8 cellular contexts compared by ENCODE assay signal in genomic region chr11:72042059-72042425, GRCh38. TPM values are rescaled to one million over a fixed set of nuclear protein-coding genes. Genes with fewer than 3 reads are reported as not detected.
A peak's percentile ranks its signal among the peaks of the same experiment; 100 is the strongest.
DNase-seq lines count a peak whose midpoint lies in the region; ATAC-seq and TF ChIP-seq lines count a peak whose summit lies in the region.

No MANE protein-coding gene starts in this region.

- H3K4me3 ChIP-seq in GM06990 (replicated peaks; ENCODE audit: low read depth, low read length), result peak overlapping the region; percentile 72
- peak overlapping the region; percentile 41 to 65 (median 59) for H3K4me3 ChIP-seq in Peyer's patch
- H3K4me3 ChIP-seq in fibroblast of pulmonary artery (replicated peaks; ENCODE audit: low read depth, low read length), result peak overlapping the region; percentile 71
- peak overlapping the region; percentile 50 to 68 (median 62) for H3K4me3 ChIP-seq in sigmoid colon

- peak in 1 of 4 donors; percentile 47 for TF ChIP-seq EP300 in sigmoid colon (IDR thresholded peaks at IDR 0.05)

- TF ChIP-seq POLR2A in Peyer's patch (IDR thresholded peaks at IDR 0.05), result no peak
- TF ChIP-seq POLR2A in sigmoid colon (IDR thresholded peaks at IDR 0.05), result no peak

- H3K27ac ChIP-seq in Peyer's patch (peak overlapping the region; percentile 90 to 96 (median 90)), sigmoid colon (peak overlapping the region; percentile 96 to 98 (median 97))

- no peak for TF ChIP-seq CTCF in GM06990 (IDR thresholded peaks at IDR 0.05; ENCODE audit: insufficient read depth, low read length, poor library complexity, severe bottlenecking)
- TF ChIP-seq CTCF in Peyer's patch (IDR thresholded peaks at IDR 0.05), result no peak
- no peak for TF ChIP-seq CTCF in fibroblast of pulmonary artery (IDR thresholded peaks at IDR 0.05; ENCODE audit: low read length, missing control alignments)
- no peak for TF ChIP-seq CTCF in sigmoid colon (IDR thresholded peaks at IDR 0.05)

- H3K36me3 ChIP-seq in GM06990 (ENCODE audit: control insufficient read depth, insufficient read depth, low read length) (peaks cover 7% of the 10 kb centered on the region), Peyer's patch (no peaks in the 10 kb centered on the region), sigmoid colon (no peaks in the 10 kb centered on the region)

- H3K27me3 ChIP-seq in GM06990 (replicated peaks; ENCODE audit: control insufficient read depth, insufficient read depth, low read length) (no peaks in the 10 kb centered on the region), Peyer's patch (no peaks in the 10 kb centered on the region), sigmoid colon (no peaks in the 10 kb centered on the region)

- H3K4me1 ChIP-seq in Peyer's patch (peaks cover 0 to 31% (median 23%) of the 10 kb centered on the region in 4 donors), sigmoid colon (peaks cover 0 to 68% (median 59%) of the 10 kb centered on the region in 4 donors)

- H3K9me3 ChIP-seq in Peyer's patch (no peaks in the 10 kb centered on the region), sigmoid colon (no peaks in the 10 kb centered on the region)

- no peak for ATAC-seq in HG03025 (IDR thresholded peaks at IDR 0.05; ENCODE audit: low FRiP score, unreplicated experiment)
- ATAC-seq in GM18519 (IDR thresholded peaks at IDR 0.05; ENCODE audit: low FRiP score, unreplicated experiment), result no peak

- DNase-seq in GM06990 (ENCODE audit: extremely low read depth, insufficient read length), result no peak
- no peak for DNase-seq in Peyer's patch
- no peak for DNase-seq in fibroblast of pulmonary artery (ENCODE audit: low read depth)
- no peak for DNase-seq in sigmoid colon
- no peak for DNase-seq in NOMO-1 treated with DMSO at 0.1 percent for 48 hours (lab: John Stamatoyannopoulos, UW; ENCODE audit: unreplicated experiment)
- DNase-seq in effector CD4-positive, alpha-beta T cell, result no peak

- 4 to 11% methylated on average over 5 of the region's 5 CpGs for WGBS in sigmoid colon, 2 donors

- intact Hi-C loops in sigmoid colon (cut with DNase I), result no loop called here

RNA-seq across cellular contexts. Expression of gene NUMA1, which starts 38.3 kb away (rescaled TPM):
- 100 to 1,000 TPM; 297 to 512 (median 388) TPM for total RNA-seq in Peyer's patch
- 100 to 1,000 TPM; 249 to 343 (median 265) TPM for total RNA-seq in sigmoid colon
- 100 to 1,000 TPM in 2 of 3 donors, 10 to 100 TPM in 1; 99.1 to 176 (median 109) TPM for polyA plus RNA-seq in sigmoid colon

RNA-seq across cellular contexts. Expression of gene LRRC51, which starts 38.6 kb away (rescaled TPM):
- total RNA-seq in Peyer's patch, result 1 to 10 TPM; 2.8 to 7.4 (median 6.0) TPM
- total RNA-seq in sigmoid colon, result 10 to 100 TPM in 1 of 4 donors, 1 to 10 TPM in 3; 3.2 to 14.8 (median 6.4) TPM
- polyA plus RNA-seq in sigmoid colon, result 10 to 100 TPM in 2 of 3 donors, 1 to 10 TPM in 1; 4.6 to 12.3 (median 10.8) TPM

RNA-seq across cellular contexts. Expression of gene IL18BP, which starts 43.3 kb away (rescaled TPM):
- total RNA-seq in Peyer's patch (10 to 100 TPM; 16.1 to 45.4 (median 28.2) TPM), sigmoid colon (1 to 10 TPM; 2.5 to 7.5 (median 5.1) TPM)
- polyA plus RNA-seq in sigmoid colon, result 10 to 100 TPM in 1 of 3 donors, 1 to 10 TPM in 2; 4.8 to 21.3 (median 6.0) TPM
